6 cellular contexts compared by ENCODE assay signal in the genomic region with DNA sequence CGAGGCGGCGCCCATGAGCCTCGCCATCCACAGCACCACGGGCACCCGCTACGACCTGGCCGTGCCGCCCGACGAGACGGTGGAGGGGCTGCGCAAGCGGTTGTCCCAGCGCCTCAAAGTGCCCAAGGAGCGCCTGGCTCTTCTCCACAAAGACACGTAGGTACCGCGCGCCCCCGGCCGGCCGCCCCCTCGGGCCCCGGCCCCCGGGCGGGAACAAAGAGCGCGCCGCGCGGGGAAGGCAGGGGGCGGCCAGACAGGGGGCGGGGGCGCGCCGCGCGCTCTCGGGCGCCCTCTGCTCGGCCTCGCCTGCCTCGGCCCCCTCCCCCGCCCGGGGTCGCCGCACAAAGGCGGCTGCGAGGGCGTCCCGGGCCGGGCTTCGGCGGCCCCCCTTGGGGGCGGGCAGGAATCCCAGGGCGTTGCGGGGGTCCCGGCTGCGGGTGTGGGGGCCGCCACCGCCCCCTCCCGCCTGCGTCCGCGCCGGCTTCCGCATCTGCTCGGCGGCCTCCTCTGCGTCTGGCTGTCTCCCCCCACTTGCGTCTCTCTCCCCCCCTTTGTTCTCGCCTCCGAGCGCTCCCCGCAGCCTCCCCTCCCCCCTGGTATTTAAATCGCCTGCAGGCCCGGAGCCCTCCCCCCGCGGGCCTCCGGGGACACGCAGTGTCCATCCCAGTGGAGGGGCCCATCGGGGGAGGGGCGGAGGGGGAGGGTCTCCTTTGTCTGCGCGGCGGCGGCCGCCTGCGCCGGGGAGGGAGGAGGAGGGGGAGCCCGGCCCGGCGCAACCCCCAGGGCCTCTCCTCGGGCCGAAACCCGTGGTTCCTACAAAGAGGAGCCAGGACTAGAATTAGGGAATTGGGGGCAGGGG. TPM values are rescaled to one million over a fixed set of nuclear protein-coding genes. Genes with fewer than 3 reads are reported as not detected.
A peak's percentile ranks its signal among the peaks of the same experiment; 100 is the strongest.
DNase-seq lines count a peak whose midpoint lies in the region; ATAC-seq and TF ChIP-seq lines count a peak whose summit lies in the region.

No MANE protein-coding gene starts in this region.

- H3K4me3 ChIP-seq in heart right ventricle: peak overlapping the region; percentile 58 to 99 (median 94)

- H3K36me3 ChIP-seq in heart right ventricle: peaks cover 9 to 45% (median 23%) of the 10 kb centered on the region in 9 donors

- DNase-seq in activated CD4-positive, alpha-beta T cell treated with anti-CD3 and anti-CD28 coated beads for 4 hours: peak; percentile 51 to 64
- DNase-seq in activated CD4-positive, alpha-beta T cell treated with anti-CD3 and anti-CD28 coated beads for 1 hour: no peak
- peak; percentile 69 for DNase-seq in activated CD8-positive, alpha-beta T cell treated with anti-CD3 and anti-CD28 coated beads for 36 hours
- peak in 1 of 2 donors; percentile 76 for DNase-seq in heart right ventricle
- peak; percentile 50 for DNase-seq in stimulated activated CD4-positive, alpha-beta T cell treated with anti-CD3 and anti-CD28 coated beads, Interleukin-4, amount 100 ng/mL, for 1 hour
- DNase-seq in GM19240 (ENCODE audit: insufficient read length, low spot score): no peak

- no peaks in the 10 kb centered on the region for H3K27me3 Mint-ChIP-seq in activated CD8-positive, alpha-beta T cell treated with anti-CD3 and anti-CD28 coated beads for 36 hours

- no peak for TF ChIP-seq CTCF in activated CD8-positive, alpha-beta T cell treated with anti-CD3 and anti-CD28 coated beads for 36 hours (IDR thresholded peaks at IDR 0.05)
- TF ChIP-seq CTCF in heart right ventricle (IDR thresholded peaks at IDR 0.05): no peak

- WGBS in heart right ventricle, 2 donors: 1 to 3% methylated on average over 52 to 94 of the region's 97 CpGs

- no peaks in the 10 kb centered on the region for H3K9me3 ChIP-seq in heart right ventricle

- ATAC-seq in activated CD8-positive, alpha-beta T cell treated with anti-CD3 and anti-CD28 coated beads for 36 hours: no peak
- ATAC-seq in heart right ventricle: no peak

- H3K4me3 Mint-ChIP-seq in activated CD8-positive, alpha-beta T cell treated with anti-CD3 and anti-CD28 coated beads for 36 hours: peak overlapping the region; percentile 96

- peaks cover 34% of the 10 kb centered on the region for H3K36me3 Mint-ChIP-seq in activated CD8-positive, alpha-beta T cell treated with anti-CD3 and anti-CD28 coated beads for 36 hours (ENCODE audit: low read depth)

- H3K4me1 Mint-ChIP-seq in activated CD8-positive, alpha-beta T cell treated with anti-CD3 and anti-CD28 coated beads for 36 hours (ENCODE audit: low read depth): peaks cover 16% of the 10 kb centered on the region

- CTCF ChIA-PET in activated CD8-positive, alpha-beta T cell treated with anti-CD3 and anti-CD28 coated beads for 36 hours (lab: Charles Lee): no interaction called here

- peak overlapping the region; percentile 95 to 100 (median 100) for H3K27ac ChIP-seq in heart right ventricle

- no peaks in the 10 kb centered on the region for H3K27me3 ChIP-seq in heart right ventricle

- intact Hi-C loops in activated CD8-positive, alpha-beta T cell treated with anti-CD3 and anti-CD28 coated beads for 36 hours (cut with micrococcal nuclease): no loop called here
- intact Hi-C loops in heart right ventricle (cut with DNase I): no loop called here

- no peaks in the 10 kb centered on the region for H3K9me3 Mint-ChIP-seq in activated CD8-positive, alpha-beta T cell treated with anti-CD3 and anti-CD28 coated beads for 36 hours

- POLR2A ChIA-PET in activated CD8-positive, alpha-beta T cell treated with anti-CD3 and anti-CD28 coated beads for 36 hours (lab: Charles Lee): interaction anchor here (0.5 to 1.3 kb wide), 7 partner anchors 12 to 234 kb away, joined by 3 to 7 read pairs (median 4); a partner anchor contains a TSS

- peak overlapping the region; percentile 92 for H3K27ac Mint-ChIP-seq in activated CD8-positive, alpha-beta T cell treated with anti-CD3 and anti-CD28 coated beads for 36 hours

- H3K4me1 ChIP-seq in heart right ventricle: peaks cover 40 to 75% (median 65%) of the 10 kb centered on the region in 9 donors

RNA-seq across cellular contexts. Expression of a gene that starts 2.2 kb away (rescaled TPM):
- total RNA-seq in activated CD8-positive, alpha-beta T cell treated with anti-CD3 and anti-CD28 coated beads for 36 hours: 10 to 100 TPM; 41.1 to 43.9 TPM
- 100 to 1,000 TPM in 2 of 10 donors, 10 to 100 TPM in 8; 45.9 to 236 (median 68.5) TPM for total RNA-seq in heart right ventricle
- 10 to 100 TPM; 22.7 to 48.6 TPM for polyA plus RNA-seq in heart right ventricle

RNA-seq across cellular contexts. Expression of a gene that starts 9.1 kb away (rescaled TPM):
- 100 to 1,000 TPM; 186 to 199 TPM for total RNA-seq in activated CD8-positive, alpha-beta T cell treated with anti-CD3 and anti-CD28 coated beads for 36 hours
- 100 to 1,000 TPM; 491 to 770 (median 553) TPM for total RNA-seq in heart right ventricle
- 1,000 to 10,000 TPM in 1 of 2 donors, 100 to 1,000 TPM in 1; 821 to 2,879 TPM for polyA plus RNA-seq in heart right ventricle

RNA-seq across cellular contexts. Expression of a gene that starts 12.8 kb away (rescaled TPM):
- total RNA-seq in activated CD8-positive, alpha-beta T cell treated with anti-CD3 and anti-CD28 coated beads for 36 hours: under 1 TPM; 0.49 to 0.86 TPM
- 1 to 10 TPM in 9 of 10 donors, under 1 TPM in 1; 0.96 to 2.2 (median 1.4) TPM for total RNA-seq in heart right ventricle
- 1 to 10 TPM in 1 of 2 donors, under 1 TPM in 1; 0.73 to 1.3 TPM for polyA plus RNA-seq in heart right ventricle

RNA-seq across cellular contexts. Expression of a gene that starts 18.5 kb away (rescaled TPM):
- 100 to 1,000 TPM; 161 to 180 TPM for total RNA-seq in activated CD8-positive, alpha-beta T cell treated with anti-CD3 and anti-CD28 coated beads for 36 hours
- total RNA-seq in heart right ventricle: 100 to 1,000 TPM; 227 to 356 (median 280) TPM
- polyA plus RNA-seq in heart right ventricle: 100 to 1,000 TPM; 180 to 344 TPM

RNA-seq across cellular contexts. Expression of a gene that starts 24.7 kb away (rescaled TPM):
- total RNA-seq in activated CD8-positive, alpha-beta T cell treated with anti-CD3 and anti-CD28 coated beads for 36 hours: 10 to 100 TPM; 77.0 to 88.0 TPM
- total RNA-seq in heart right ventricle: 10 to 100 TPM in 7 of 10 donors, 1 to 10 TPM in 3; 8.2 to 19.0 (median 12.7) TPM
- polyA plus RNA-seq in heart right ventricle: 10 to 100 TPM; 40.2 to 70.2 TPM

Comparison
In these comparisons a context has a peak if more than half of its experiments do, and no peak if none do; other contexts are left out.
1. DNase-seq: peak in activated CD4-positive, alpha-beta T cell treated with anti-CD3 and anti-CD28 coated beads for 4 hours (2 of 2), activated CD8-positive, alpha-beta T cell treated with anti-CD3 and anti-CD28 coated beads for 36 hours (single experiment) and stimulated activated CD4-positive, alpha-beta T cell treated with anti-CD3 and anti-CD28 coated beads, Interleukin-4, amount 100 ng/mL, for 1 hour (single experiment); none in activated CD4-positive, alpha-beta T cell treated with anti-CD3 and anti-CD28 coated beads for 1 hour (single experiment) and GM19240 (single experiment).